Comparison of ENCODE assay signal across 14 cellular contexts in the genomic region with DNA sequence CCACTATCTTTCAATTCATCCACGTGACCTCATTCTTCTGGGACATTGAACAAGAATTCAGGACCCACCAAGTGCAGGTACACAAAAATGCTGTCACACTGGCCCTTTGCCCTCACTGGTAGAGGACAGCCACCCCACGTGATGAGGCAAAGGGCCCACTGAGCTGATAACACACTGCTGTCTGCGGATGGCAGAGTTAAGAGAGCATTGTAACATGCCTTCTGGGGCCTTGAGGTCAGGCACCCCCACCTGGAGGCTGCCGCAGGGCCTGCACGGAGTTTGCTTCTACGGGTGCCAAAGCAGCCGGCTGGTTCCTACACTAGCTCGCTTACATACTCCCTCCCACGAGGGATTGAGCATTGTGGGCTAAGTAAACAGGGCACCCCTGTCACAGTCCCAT.
"Had no signal": no experiment of that assay in that cellular context is flagged by ENCODE, and none has a peak within 500 bp of the region (broad histone marks: within the 10 kb centered on the region; RNA-seq: fewer than 3 reads in every experiment).

No MANE protein-coding gene starts in this region.

- H3K27me3 ChIP-seq: gastroesophageal sphincter, tibial nerve had no signal

- H3K27ac ChIP-seq: parathyroid adenoma had no signal

- H3K4me3 ChIP-seq: gastroesophageal sphincter, tibial nerve had no signal

- DNase-seq: activated B cell treated with CpG ODN at 0.5 μM for 24 hours; activated CD4-positive, alpha-beta T cell treated with anti-CD3 and anti-CD28 coated beads, Interleukin-2, amount 10 ng/mL, durations not matched to agents 7 days and 5 days; activated CD8-positive, alpha-beta memory T cell treated with anti-CD3 and anti-CD28 coated beads for 24 hours; activated naive CD4-positive, alpha-beta T cell treated with anti-CD3 and anti-CD28 coated beads, Interleukin-2, amount 10 ng/mL, durations not matched to agents 7 days and 5 days; central memory CD4-positive, alpha-beta T cell; effector memory CD4-positive, alpha-beta T cell; hypothalamus; left cardiac atrium; small intestine had no signal

- H3K9me3 ChIP-seq: gastroesophageal sphincter, tibial nerve had no signal

- H3K36me3 ChIP-seq: gastroesophageal sphincter, tibial nerve had no signal

- ATAC-seq: activated T-helper 17 cell treated with anti-CD3 and anti-CD28 coated beads, Interleukin-2, amount 50 U/mL, for 72 hours; gastroesophageal sphincter; SK-N-SH treated with all-trans-retinoic acid at 6 μM for 48 hours had no signal

- H3K9ac ChIP-seq: parathyroid adenoma had no signal

- H3K4me1 ChIP-seq: tibial nerve had no signal
